Comparison of ENCODE assay signal across 10 cellular contexts in genomic region chr5:150615141-150615699, GRCh38. TPM values are rescaled to one million over a fixed set of nuclear protein-coding genes. Genes with fewer than 3 reads are reported as not detected.
DNase-seq lines count a peak whose midpoint lies in the region; ATAC-seq, FAIRE-seq and TF ChIP-seq lines count a peak whose summit lies in the region.
"Had no signal": no experiment of that assay in that cellular context is flagged by ENCODE, and none has a peak within 500 bp of the region (broad histone marks: within the 10 kb centered on the region; RNA-seq: fewer than 3 reads in every experiment).

No MANE protein-coding gene starts in this region.

- H3K9ac ChIP-seq in liver (ENCODE audit: low read depth in 1 of 2, low read length in 2 of 2): peak overlapping the region in 1 of 2 donors; percentile 29

- no peaks in the 10 kb centered on the region for H3K9me3 Mint-ChIP-seq in chondrocyte (ENCODE audit: low read depth)
- H3K9me3 Mint-ChIP-seq: immature natural killer cell had no signal

- peak; percentile 88 for DNase-seq in MG63
- no peak for DNase-seq in chondrocyte (ENCODE audit: low spot score)
- no peak for DNase-seq in thoracic aorta (ENCODE audit: low spot score)
- DNase-seq in GM19239 (ENCODE audit: insufficient read length, low spot score): no peak
- DNase-seq in T-helper 2 cell: no peak
- no peak for DNase-seq in glomerular visceral epithelial cell (ENCODE audit: extremely low spot score)
- DNase-seq: immature natural killer cell, NCI-H2227 treated with DMSO at 0.1 percent for 48 hours had no signal

- no peaks in the 10 kb centered on the region for H3K9me3 ChIP-seq in MG63
- H3K9me3 ChIP-seq in liver (ENCODE audit: control insufficient read depth in 4 of 4, low read length in 3 of 4): no peaks in the 10 kb centered on the region
- no peaks in the 10 kb centered on the region for H3K9me3 ChIP-seq in thoracic aorta

- WGBS in liver: 15% methylated on average over 17 of the region's 17 CpGs

- no peak overlapping the region for H3K4me3 Mint-ChIP-seq in chondrocyte (ENCODE audit: unreplicated experiment)
- H3K4me3 Mint-ChIP-seq: immature natural killer cell had no signal

- no peaks in the 10 kb centered on the region for H3K27me3 ChIP-seq in MG63
- no peaks in the 10 kb centered on the region for H3K27me3 ChIP-seq in liver (ENCODE audit: control insufficient read depth in 4 of 4, insufficient read depth in 4 of 4, low read length in 3 of 4)
- H3K27me3 ChIP-seq in thoracic aorta (replicated peaks; ENCODE audit: insufficient read depth): no peaks in the 10 kb centered on the region

- TF ChIP-seq RAD21 in liver (IDR thresholded peaks at IDR 0.05): peak; percentile 21 to 25

- H3K27me3 Mint-ChIP-seq in chondrocyte (ENCODE audit: low read depth): no peaks in the 10 kb centered on the region

- no peak for FAIRE-seq in GM19239 (lab: Jason Lieb, UNC)

- H3K4me3 ChIP-seq in MG63 (no peak overlapping the region), liver (ENCODE audit: low read depth in 1 of 3, low read length in 3 of 3) (peak overlapping the region in 2 of 3 donors; percentile 3 to 21), thoracic aorta (peak overlapping the region; percentile 34)

- H3K4me1 Mint-ChIP-seq in chondrocyte (ENCODE audit: low read depth): peaks cover 82% of the 10 kb centered on the region
- H3K4me1 Mint-ChIP-seq: immature natural killer cell had no signal

- H3K27ac ChIP-seq in liver (ENCODE audit: low read depth in 1 of 2, low read length in 2 of 2) (peak overlapping the region; percentile 80 to 87), thoracic aorta (peak overlapping the region; percentile 96 to 99)

- H3K27ac Mint-ChIP-seq in chondrocyte (ENCODE audit: unreplicated experiment): peak overlapping the region; percentile 64
- H3K27ac Mint-ChIP-seq: immature natural killer cell had no signal

- H3K36me3 Mint-ChIP-seq in chondrocyte (ENCODE audit: low read depth): peaks cover 10% of the 10 kb centered on the region
- H3K36me3 Mint-ChIP-seq: immature natural killer cell had no signal

- H3K4me1 ChIP-seq in liver (ENCODE audit: control insufficient read depth in 4 of 4, insufficient read depth in 4 of 4, low read length in 3 of 4) (peaks cover 28 to 84% (median 75%) of the 10 kb centered on the region in 4 donors), thoracic aorta (ENCODE audit: control insufficient read depth in 1 of 2, low read depth in 2 of 2) (peaks cover 85 to 100% of the 10 kb centered on the region in 2 donors)

- no peaks in the 10 kb centered on the region for H3K36me3 ChIP-seq in MG63
- no peaks in the 10 kb centered on the region for H3K36me3 ChIP-seq in liver (ENCODE audit: control insufficient read depth in 4 of 4, insufficient read depth in 3 of 4, low read depth in 1 of 4, low read length in 3 of 4)
- no peaks in the 10 kb centered on the region for H3K36me3 ChIP-seq in thoracic aorta

- ATAC-seq in thoracic aorta (ENCODE audit: insufficient number of reproducible peaks, low FRiP score, low read depth) (no peak), GM18498 (IDR thresholded peaks at IDR 0.05; ENCODE audit: unreplicated experiment) (no peak)

- TF ChIP-seq CTCF in chondrocyte (IDR thresholded peaks at IDR 0.05) (no peak), liver (IDR thresholded peaks at IDR 0.05; ENCODE audit: low read depth, low read length, missing input control) (no peak), thoracic aorta (IDR thresholded peaks at IDR 0.05) (no peak)

TF ChIP-seq in liver, 16 proteins besides CTCF, POLR2A, EP300 and RAD21:
- TF ChIP-seq HNF4A (conservative IDR thresholded peaks at IDR 0.05) (peak in 1 of 2 donors; percentile 43), MAX (IDR thresholded peaks at IDR 0.05) (peak; percentile 46), EGR1 (IDR thresholded peaks at IDR 0.05; ENCODE audit: low read depth in 2 of 2) (peak; percentile 93 to 94), NR2F2 (IDR thresholded peaks at IDR 0.05) (no peak), REST (IDR thresholded peaks at IDR 0.05) (peak; percentile 17), ZBTB33 (IDR thresholded peaks at IDR 0.05) (no peak), GABPA (IDR thresholded peaks at IDR 0.05 in 1 of 2, conservative IDR thresholded peaks at IDR 0.05 in 1 of 2) (no peak), RXRA (IDR thresholded peaks at IDR 0.05) (peak; percentile 50 to 82), SP1 (IDR thresholded peaks at IDR 0.05) (peak; percentile 54)

RNA-seq across cellular contexts. Expression of gene SYNPO, which starts 25.2 kb away (rescaled TPM):
- 1.2 and 4.6 TPM in 2 replicates for total RNA-seq in MG63 (2014; rRNA removed; shearing (Covaris generic); ENCODE audit: low replicate concordance)
- total RNA-seq in chondrocyte (156 to 198 TPM (median 195 TPM) in 3 replicates), liver (10 to 100 TPM in 1 of 2 donors, 1 to 10 TPM in 1; 1.1 to 17.5 TPM), thoracic aorta (100 to 1,000 TPM; 191 to 226 TPM)
- polyA plus RNA-seq in liver: 10 to 100 TPM in 1 of 2 donors, 1 to 10 TPM in 1; 3.9 to 36.6 TPM
- polyA plus RNA-seq: immature natural killer cell had no signal

RNA-seq across cellular contexts. Expression of gene MYOZ3, which starts 45.8 kb away (rescaled TPM):
- 0.03 TPM in 1 of 2 replicates, not detected in the other for total RNA-seq in MG63 (2014; rRNA removed; shearing (Covaris generic); ENCODE audit: low replicate concordance)
- total RNA-seq in chondrocyte (1.9 to 3.3 TPM (median 2.0 TPM) in 3 replicates), liver (under 1 TPM in 1 of 2 donors, not detected in 1; 0.09 TPM), thoracic aorta (1 to 10 TPM in 1 of 2 donors, under 1 TPM in 1; 0.81 to 2.8 TPM)
- under 1 TPM; 0.03 to 0.04 TPM for polyA plus RNA-seq in liver
- polyA plus RNA-seq: immature natural killer cell had no signal
